ENCODE assay signal across 28 cellular contexts in genomic region chr12:113080692-113081091, GRCh38. TPM values are rescaled to one million over a fixed set of nuclear protein-coding genes. Genes with fewer than 3 reads are reported as not detected.
"Had no signal": no experiment of that assay in that cellular context is flagged by ENCODE, and none has a peak within 500 bp of the region (broad histone marks: within the 10 kb centered on the region; RNA-seq: fewer than 3 reads in every experiment).

No MANE protein-coding gene starts in this region.

- H3K4me1 ChIP-seq: esophagus squamous epithelium, sigmoid colon, thyroid gland, upper lobe of right lung had no signal

- H3K36me3 ChIP-seq: esophagus squamous epithelium, heart right ventricle, sigmoid colon, thyroid gland, upper lobe of right lung had no signal

- H3K36me3 Mint-ChIP-seq: activated CD8-positive, alpha-beta memory T cell treated with anti-CD3 and anti-CD28 coated beads, Interleukin-2, amount 10 ng/mL, durations not matched to agents 7 days and 5 days; activated naive CD8-positive, alpha-beta T cell treated with anti-CD3 and anti-CD28 coated beads, Interleukin-2, amount 10 ng/mL, durations not matched to agents 7 days and 5 days had no signal

- H3K9me3 ChIP-seq: esophagus squamous epithelium, heart right ventricle, mucosa of descending colon, sigmoid colon, thyroid gland, upper lobe of right lung had no signal

- H3K9me3 Mint-ChIP-seq: activated CD4-positive, alpha-beta memory T cell treated with anti-CD3 and anti-CD28 coated beads, Interleukin-2, amount 10 ng/mL, durations not matched to agents 7 days and 5 days; activated CD4-positive, alpha-beta T cell treated with anti-CD3 and anti-CD28 coated beads, Interleukin-2, amount 10 ng/mL, durations not matched to agents 24 days and 14 days; activated naive CD8-positive, alpha-beta T cell treated with anti-CD3 and anti-CD28 coated beads, Interleukin-2, amount 10 ng/mL, durations not matched to agents 7 days and 5 days; activated T-helper 2 cell treated with anti-CD3 and anti-CD28 coated beads, Interferon-gamma antibody, Interleukin-2, Interleukin-4, amounts not matched to agents 10 μg/mL and 5 μg/mL and 100 μg/mL, durations not matched to agents 14 hours and 24 hours and 36 hours; endodermal cell; neural crest cell had no signal

- H3K27me3 Mint-ChIP-seq: activated CD4-positive, alpha-beta memory T cell treated with anti-CD3 and anti-CD28 coated beads, Interleukin-2, amount 10 ng/mL, durations not matched to agents 7 days and 5 days; activated CD4-positive, alpha-beta T cell treated with anti-CD3 and anti-CD28 coated beads, Interleukin-2, amount 10 ng/mL, durations not matched to agents 24 days and 14 days; activated CD8-positive, alpha-beta memory T cell treated with anti-CD3 and anti-CD28 coated beads, Interleukin-2, amount 10 ng/mL, durations not matched to agents 7 days and 5 days had no signal

- H3K27ac Mint-ChIP-seq: activated CD4-positive, alpha-beta memory T cell treated with anti-CD3 and anti-CD28 coated beads, Interleukin-2, amount 10 ng/mL, durations not matched to agents 7 days and 5 days; activated CD4-positive, alpha-beta T cell treated with anti-CD3 and anti-CD28 coated beads, Interleukin-2, amount 10 ng/mL, durations not matched to agents 24 days and 14 days; activated CD8-positive, alpha-beta memory T cell treated with anti-CD3 and anti-CD28 coated beads, Interleukin-2, amount 10 ng/mL, durations not matched to agents 7 days and 5 days; activated naive CD8-positive, alpha-beta T cell treated with anti-CD3 and anti-CD28 coated beads, Interleukin-2, amount 10 ng/mL, durations not matched to agents 7 days and 5 days; activated T-helper 2 cell treated with anti-CD3 and anti-CD28 coated beads, Interferon-gamma antibody, Interleukin-2, Interleukin-4, amounts not matched to agents 10 μg/mL and 5 μg/mL and 100 μg/mL, durations not matched to agents 14 hours and 24 hours and 36 hours; endodermal cell had no signal

- DNase-seq: activated CD4-positive, alpha-beta memory T cell treated with anti-CD3 and anti-CD28 coated beads, Interleukin-2, amount 10 ng/mL, durations not matched to agents 7 days and 5 days; activated CD4-positive, alpha-beta T cell treated with anti-CD3 and anti-CD28 coated beads, Interleukin-2, amount 10 ng/mL, durations not matched to agents 24 days and 14 days; activated CD8-positive, alpha-beta memory T cell treated with anti-CD3 and anti-CD28 coated beads, Interleukin-2, amount 10 ng/mL, durations not matched to agents 7 days and 5 days; activated naive CD4-positive, alpha-beta T cell; activated naive CD8-positive, alpha-beta T cell treated with anti-CD3 and anti-CD28 coated beads, Interleukin-2, amount 10 ng/mL, durations not matched to agents 7 days and 5 days; activated T-cell treated with anti-CD3 and anti-CD28 coated beads for 4 hours; amygdala; cortex of kidney; endodermal cell; esophagus squamous epithelium; heart right ventricle; left colon; mesenchymal stem cell; mucosa of descending colon; occipital lobe; sigmoid colon; stimulated activated CD4-positive, alpha-beta T cell treated with anti-CD3 and anti-CD28 coated beads, Interleukin-15, amount 100 ng/mL, for 24 hours; stimulated activated CD8-positive, alpha-beta memory T cell treated with anti-CD3 and anti-CD28 coated beads, Interleukin-4, amount 100 ng/mL, for 48 hours; stimulated activated naive CD4-positive, alpha-beta T cell treated with Interleukin-2 at 50 U/mL for 16 hours; SW 1271; T-helper 2 cell; thyroid gland; upper lobe of right lung had no signal

- H3K27me3 ChIP-seq: thyroid gland had no signal

- H3K4me1 Mint-ChIP-seq: endodermal cell, neural crest cell had no signal

- H3K4me3 ChIP-seq: esophagus squamous epithelium, heart right ventricle, mucosa of descending colon, sigmoid colon, smooth muscle cell, thyroid gland, upper lobe of right lung had no signal

- H3K4me3 Mint-ChIP-seq: activated CD4-positive, alpha-beta memory T cell treated with anti-CD3 and anti-CD28 coated beads, Interleukin-2, amount 10 ng/mL, durations not matched to agents 7 days and 5 days; activated CD4-positive, alpha-beta T cell treated with anti-CD3 and anti-CD28 coated beads, Interleukin-2, amount 10 ng/mL, durations not matched to agents 24 days and 14 days; activated CD8-positive, alpha-beta memory T cell treated with anti-CD3 and anti-CD28 coated beads, Interleukin-2, amount 10 ng/mL, durations not matched to agents 7 days and 5 days; activated naive CD8-positive, alpha-beta T cell treated with anti-CD3 and anti-CD28 coated beads, Interleukin-2, amount 10 ng/mL, durations not matched to agents 7 days and 5 days; endodermal cell; neural crest cell had no signal

- H3K27ac ChIP-seq: esophagus squamous epithelium, upper lobe of right lung had no signal

- ATAC-seq: activated CD8-positive, alpha-beta memory T cell treated with anti-CD3 and anti-CD28 coated beads, Interleukin-2, amount 10 ng/mL, durations not matched to agents 7 days and 5 days; left colon; mucosa of descending colon; upper lobe of right lung had no signal

RNA-seq across cellular contexts. Expression of gene DTX1, which starts 24.2 kb away (rescaled TPM):
- polyA plus RNA-seq: keratinocyte had no signal

RNA-seq across cellular contexts. Expression of gene RASAL1, which starts 54.9 kb away (rescaled TPM):
- total RNA-seq: activated CD8-positive, alpha-beta memory T cell treated with anti-CD3 and anti-CD28 coated beads, Interleukin-2, amount 10 ng/mL, durations not matched to agents 7 days and 5 days; heart right ventricle; neural crest cell; smooth muscle cell; subcutaneous adipose tissue had no signal
- polyA plus RNA-seq: heart right ventricle, smooth muscle cell had no signal
